33 cellular contexts compared by ENCODE assay signal in genomic region chr5:149942199-149942598, GRCh38. TPM values are rescaled to one million over a fixed set of nuclear protein-coding genes. Genes with fewer than 3 reads are reported as not detected.
DNase-seq lines count a peak whose midpoint lies in the region; ATAC-seq and TF ChIP-seq lines count a peak whose summit lies in the region.
"Had no signal": no experiment of that assay in that cellular context is flagged by ENCODE, and none has a peak within 500 bp of the region (broad histone marks: within the 10 kb centered on the region; RNA-seq: fewer than 3 reads in every experiment).

No MANE protein-coding gene starts in this region.

- intact Hi-C loops in heart left ventricle (cut with DNase I): no loop called here

- WGBS in heart left ventricle, 4 donors: 89 to 98% (median 95%) methylated on average over 2 of the region's 2 CpGs
- no CpG with 5 or more reads among the region's 2 CpGs for WGBS in mesendoderm (ENCODE audit: extremely low coverage, insufficient coverage, low lambda C conversion rate)

- peaks cover 3% of the 10 kb centered on the region for H3K4me1 Mint-ChIP-seq in T-helper 17 cell

- no peak overlapping the region for H3K4me3 Mint-ChIP-seq in T-helper 17 cell
- H3K4me3 Mint-ChIP-seq: activated T-helper 1 cell treated with anti-CD3 and anti-CD28 coated beads, Interleukin-12 subunit alpha, Interleukin-12 subunit beta, Interleukin-2, Interleukin-4 antibody, amounts not matched to agents 30 ng/mL and 10 ng/mL and 1 ng/mL, durations not matched to agents 14 hours and 24 hours and 36 hours; CD8-positive, alpha-beta T cell; dendritic cell treated with granulocyte-macrophage colony-stimulating factor and Interleukin-4, amounts not matched to agents 40 ng/mL and 50 ng/mL, for 4 days had no signal

- no peak overlapping the region for H3K56ac ChIP-seq in mesendoderm (ENCODE audit: low read length)

- H3K27me3 ChIP-seq in cardiac muscle cell (no peaks in the 10 kb centered on the region), heart left ventricle (no peaks in the 10 kb centered on the region), mesendoderm (ENCODE audit: insufficient read depth, low read length, poor library complexity) (no peaks in the 10 kb centered on the region)
- H3K27me3 ChIP-seq: neutrophil, Peyer's patch, upper lobe of left lung had no signal

- H3K4me3 ChIP-seq in cardiac muscle cell (no peak overlapping the region), heart left ventricle (no peak overlapping the region), mesendoderm (ENCODE audit: low read length) (no peak overlapping the region)
- H3K4me3 ChIP-seq: GM12878, left ventricle myocardium inferior, Peyer's patch, psoas muscle, upper lobe of left lung had no signal

- H4K8ac ChIP-seq in mesendoderm (ENCODE audit: low read depth, low read length): no peak overlapping the region

- no peak overlapping the region for H2AK5ac ChIP-seq in mesendoderm (ENCODE audit: low read length)

- no peak for TF ChIP-seq POLR2A in heart left ventricle (IDR thresholded peaks at IDR 0.05)

- DNase-seq in cardiac muscle cell (ENCODE audit: low read depth in 1 of 2, low spot score in 1 of 2): no peak
- no peak for DNase-seq in heart left ventricle
- no peak for DNase-seq in T-helper 17 cell
- DNase-seq in mesendoderm: peak; percentile 8
- DNase-seq in EL: no peak
- no peak for DNase-seq in HuH-7.5 (ENCODE audit: low spot score)
- no peak for DNase-seq in activated CD4-positive, alpha-beta T cell treated with anti-CD3 and anti-CD28 coated beads for 48 hours
- DNase-seq: activated CD4-positive, alpha-beta T cell treated with anti-CD3 and anti-CD28 coated beads, Interleukin-2, amount 50 U/mL, for 48 hours; activated CD4-positive, CD25-positive, alpha-beta regulatory T cell; activated naive CD4-positive, alpha-beta T cell treated with Interleukin-2 at 50 U/mL for 16 hours; AML-193; CD8-positive, alpha-beta T cell; central memory CD4-positive, alpha-beta T cell; DMS 273 treated with DMSO at 0.1 percent for 48 hours; foreskin fibroblast; H7; left ventricle myocardium inferior; NCI-H1436; NCI-H2081; Peyer's patch; psoas muscle; SIG-M5; stimulated activated CD4-positive, alpha-beta T cell treated with anti-CD3 and anti-CD28 coated beads, Interleukin-15, amount 100 ng/mL, for 24 hours; stimulated activated CD4-positive, alpha-beta T cell treated with anti-CD3 and anti-CD28 coated beads, Interleukin-4, amount 100 ng/mL, for 4 hours; T-helper 9 cell; upper lobe of left lung had no signal

- no peaks in the 10 kb centered on the region for H3K79me2 ChIP-seq in mesendoderm (ENCODE audit: control insufficient read depth, insufficient read depth, low read length)

- H3K27me3 Mint-ChIP-seq in T-helper 17 cell: peaks cover 35% of the 10 kb centered on the region
- H3K27me3 Mint-ChIP-seq: dendritic cell treated with granulocyte-macrophage colony-stimulating factor and Interleukin-4, amounts not matched to agents 40 ng/mL and 50 ng/mL, for 4 days had no signal

- ATAC-seq in heart left ventricle (no peak), T-helper 17 cell (no peak), GM21515 (IDR thresholded peaks at IDR 0.05; ENCODE audit: unreplicated experiment) (no peak)
- ATAC-seq: CD8-positive, alpha-beta T cell; esophagus mucosa; GM12878; psoas muscle had no signal

- TF ChIP-seq CTCF in cardiac muscle cell (IDR thresholded peaks at IDR 0.05; ENCODE audit: low read depth, low read length) (no peak), heart left ventricle (IDR thresholded peaks at IDR 0.05) (no peak)

- peak overlapping the region; percentile 72 for H3K27ac Mint-ChIP-seq in T-helper 17 cell
- H3K27ac Mint-ChIP-seq: activated T-helper 1 cell treated with anti-CD3 and anti-CD28 coated beads, Interleukin-12 subunit alpha, Interleukin-12 subunit beta, Interleukin-2, Interleukin-4 antibody, amounts not matched to agents 30 ng/mL and 10 ng/mL and 1 ng/mL, durations not matched to agents 14 hours and 24 hours and 36 hours; CD8-positive, alpha-beta T cell; dendritic cell treated with granulocyte-macrophage colony-stimulating factor and Interleukin-4, amounts not matched to agents 40 ng/mL and 50 ng/mL, for 4 days had no signal

- H2BK120ac ChIP-seq in mesendoderm (ENCODE audit: low read depth, low read length): no peak overlapping the region

- no peak overlapping the region for H4K5ac ChIP-seq in mesendoderm (ENCODE audit: low read length)

- no peak overlapping the region for H3K9ac ChIP-seq in mesendoderm (ENCODE audit: low read length)

- H3K9me3 ChIP-seq in cardiac muscle cell (ENCODE audit: low read depth) (no peaks in the 10 kb centered on the region), heart left ventricle (no peaks in the 10 kb centered on the region), T-helper 17 cell (ENCODE audit: control insufficient read depth, low read length, poor library complexity, severe bottlenecking) (no peaks in the 10 kb centered on the region)
- H3K9me3 ChIP-seq: left ventricle myocardium inferior, neutrophil, Peyer's patch, psoas muscle, upper lobe of left lung had no signal

- no peaks in the 10 kb centered on the region for H3K79me1 ChIP-seq in mesendoderm (ENCODE audit: low read length)

- no peak overlapping the region for H3K4me2 ChIP-seq in mesendoderm (ENCODE audit: low read length)

- H2BK5ac ChIP-seq in mesendoderm (ENCODE audit: low read length): no peak overlapping the region

- H3K23ac ChIP-seq in mesendoderm (ENCODE audit: low read length): no peak overlapping the region

- H3K36me3 Mint-ChIP-seq in T-helper 17 cell (ENCODE audit: low read depth): no peaks in the 10 kb centered on the region
- H3K36me3 Mint-ChIP-seq: CD8-positive, alpha-beta T cell had no signal

- H3K27ac ChIP-seq in cardiac muscle cell: peak overlapping the region; percentile 45
- H3K27ac ChIP-seq in heart left ventricle: no peak overlapping the region
- no peak overlapping the region for H3K27ac ChIP-seq in mesendoderm (ENCODE audit: low read depth, low read length)
- H3K27ac ChIP-seq: left ventricle myocardium inferior, neutrophil, psoas muscle, upper lobe of left lung had no signal

- H2BK15ac ChIP-seq in mesendoderm (replicated peaks; ENCODE audit: low read depth): no peak overlapping the region

- H3K4me1 ChIP-seq in cardiac muscle cell (ENCODE audit: low read depth): peaks cover 29% of the 10 kb centered on the region
- peaks cover 0 to 29% (median 13%) of the 10 kb centered on the region in 12 donors for H3K4me1 ChIP-seq in heart left ventricle
- peaks cover 4% of the 10 kb centered on the region for H3K4me1 ChIP-seq in mesendoderm (ENCODE audit: control insufficient read depth, low read depth, low read length)

- no peak overlapping the region for H3K18ac ChIP-seq in mesendoderm (ENCODE audit: low read length)

- H3K4ac ChIP-seq in mesendoderm (ENCODE audit: low read depth, low read length): no peak overlapping the region

- no peaks in the 10 kb centered on the region for H3K36me3 ChIP-seq in cardiac muscle cell
- H3K36me3 ChIP-seq in heart left ventricle: no peaks in the 10 kb centered on the region
- no peaks in the 10 kb centered on the region for H3K36me3 ChIP-seq in mesendoderm (ENCODE audit: control insufficient read depth, insufficient read depth, low read length)
- H3K36me3 ChIP-seq: left ventricle myocardium inferior, neutrophil, Peyer's patch, upper lobe of left lung had no signal

RNA-seq across cellular contexts. Expression of gene PDE6A, which starts 2.4 kb away (rescaled TPM):
- total RNA-seq in cardiac muscle cell (0.21 TPM in 1 of 2 replicates, not detected in the other), heart left ventricle (under 1 TPM in 8 of 9 donors, not detected in 1; 0.08 to 0.35 (median 0.13) TPM), T-helper 17 cell (not detected)
- polyA plus RNA-seq in cardiac muscle cell (not detected in 2 replicates), heart left ventricle (under 1 TPM; 0.04 to 0.08 TPM)
- under 0.01 TPM for polyA plus RNA-seq in mesendoderm (2013, experiment 1 of 2)
- not detected for polyA plus RNA-seq in mesendoderm (2013, experiment 2 of 2)
- total RNA-seq: activated T-helper 1 cell treated with anti-CD3 and anti-CD28 coated beads, Interleukin-12 subunit alpha, Interleukin-12 subunit beta, Interleukin-2, Interleukin-4 antibody, amounts not matched to agents 30 ng/mL and 10 ng/mL and 1 ng/mL, durations not matched to agents 14 hours and 24 hours and 36 hours; CD8-positive, alpha-beta T cell; GM12878; H7; mesenteric fat pad; Peyer's patch; upper lobe of left lung had no signal

RNA-seq across cellular contexts. Expression of gene SLC26A2, which starts 18.4 kb away (rescaled TPM):
- total RNA-seq in cardiac muscle cell (6.8 and 7.0 TPM in 2 replicates), heart left ventricle (10 to 100 TPM in 1 of 9 donors, 1 to 10 TPM in 8; 3.5 to 14.7 (median 6.8) TPM), T-helper 17 cell (1 to 10 TPM; 4.6 to 5.2 TPM)
- polyA plus RNA-seq in cardiac muscle cell (3.8 and 4.4 TPM in 2 replicates), heart left ventricle (10 to 100 TPM in 1 of 2 donors, 1 to 10 TPM in 1; 1.5 to 22.1 TPM)
- polyA plus RNA-seq in mesendoderm (2013, experiment 1 of 2): 5.2 TPM
- polyA plus RNA-seq in mesendoderm (2013, experiment 2 of 2): 5.2 TPM

RNA-seq across cellular contexts. Expression of gene TIGD6, which starts 58.3 kb away (rescaled TPM):
- total RNA-seq in cardiac muscle cell (3.5 and 7.6 TPM in 2 replicates), heart left ventricle (1 to 10 TPM; 1.3 to 4.3 (median 2.6) TPM), T-helper 17 cell (1 to 10 TPM; 1.4 to 2.0 TPM)
- polyA plus RNA-seq in cardiac muscle cell (10.3 and 11.4 TPM in 2 replicates), heart left ventricle (1 to 10 TPM; 2.3 to 3.0 TPM)
- polyA plus RNA-seq in mesendoderm (2013, experiment 1 of 2): 2.3 TPM
- 2.1 TPM for polyA plus RNA-seq in mesendoderm (2013, experiment 2 of 2)

RNA-seq across cellular contexts. Expression of gene HMGXB3, which starts 58.3 kb away (rescaled TPM):
- 27.8 and 51.0 TPM in 2 replicates for total RNA-seq in cardiac muscle cell
- polyA plus RNA-seq in cardiac muscle cell: 16.7 and 23.9 TPM in 2 replicates
- total RNA-seq in heart left ventricle: 10 to 100 TPM; 12.4 to 25.9 (median 17.5) TPM
- 10 to 100 TPM; 10.7 to 18.8 TPM for polyA plus RNA-seq in heart left ventricle
- total RNA-seq in T-helper 17 cell: 10 to 100 TPM; 31.9 to 40.8 TPM
- 14.9 TPM for polyA plus RNA-seq in mesendoderm (2013, experiment 1 of 2)
- 14.5 TPM for polyA plus RNA-seq in mesendoderm (2013, experiment 2 of 2)
